ENCODE assay signal across 24 cellular contexts in the genomic region with DNA sequence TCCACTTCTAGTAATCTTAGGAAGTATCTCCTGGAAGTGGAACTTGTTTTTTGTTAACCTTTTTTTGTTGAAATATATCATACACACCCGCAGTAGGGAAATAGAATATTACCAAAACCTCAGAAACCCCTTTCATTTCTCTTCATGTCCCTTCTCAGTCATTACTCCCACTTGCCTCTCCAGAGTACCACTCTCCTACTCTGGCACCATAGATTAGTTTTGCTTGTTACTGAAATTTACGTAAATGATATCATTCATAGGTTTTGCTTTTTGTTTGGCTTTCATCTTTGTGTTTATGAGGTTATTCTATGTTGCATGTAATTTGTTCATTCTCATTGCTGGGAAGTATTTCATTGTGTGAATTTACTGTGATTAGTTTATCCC.
"Had no signal": no experiment of that assay in that cellular context is flagged by ENCODE, and none has a peak within 500 bp of the region (broad histone marks: within the 10 kb centered on the region; RNA-seq: fewer than 3 reads in every experiment).

No MANE protein-coding gene starts in this region.

- DNase-seq: activated CD4-positive, alpha-beta T cell treated with anti-CD3 and anti-CD28 coated beads for 1 hour; activated CD4-positive, alpha-beta T cell treated with anti-CD3 and anti-CD28 coated beads, Interleukin-2, amount 50 U/mL, for 1 hour; activated CD8-positive, alpha-beta T cell treated with anti-CD3 and anti-CD28 coated beads, Interleukin-2, amount 10 ng/mL, durations not matched to agents 7 days and 5 days; activated naive CD4-positive, alpha-beta T cell treated with Interleukin-2 at 50 U/mL for 16 hours; body of pancreas; effector CD4-positive, alpha-beta T cell; glutamatergic neuron; kidney glomerular epithelial cell; left lung; naive thymus-derived CD8-positive, alpha-beta T cell; retina; spleen; stimulated activated CD4-positive, alpha-beta T cell treated with anti-CD3 and anti-CD28 coated beads, Interleukin-4, amount 100 ng/mL, for 1 hour; stimulated activated naive CD4-positive, alpha-beta T cell treated with Interleukin-2 at 50 U/mL for 16 hours; substantia nigra; thyroid gland; WERI-Rb-1 had no signal

- H3K27ac Mint-ChIP-seq: activated CD8-positive, alpha-beta T cell treated with anti-CD3 and anti-CD28 coated beads, Interleukin-2, amount 10 ng/mL, durations not matched to agents 7 days and 5 days; activated T-helper 2 cell treated with anti-CD3 and anti-CD28 coated beads, Interferon-gamma antibody, Interleukin-2, Interleukin-4, amounts not matched to agents 10 μg/mL and 5 μg/mL and 100 μg/mL, durations not matched to agents 14 hours and 24 hours and 36 hours; dendritic cell treated with granulocyte-macrophage colony-stimulating factor and Interleukin-4, amounts not matched to agents 40 ng/mL and 50 ng/mL, for 4 days; mesothelial cell of epicardium; naive thymus-derived CD8-positive, alpha-beta T cell; neural progenitor cell; T-helper 2 cell treated with Interferon-gamma antibody and Interleukin-4, amounts not matched to agents 5 μg/mL and 100 μg/mL, for 36 hours had no signal

- H3K27me3 Mint-ChIP-seq: dendritic cell treated with granulocyte-macrophage colony-stimulating factor and Interleukin-4, amounts not matched to agents 40 ng/mL and 50 ng/mL, for 4 days; naive thymus-derived CD8-positive, alpha-beta T cell had no signal

- H3K27me3 ChIP-seq: body of pancreas, hepatocyte, left lung, neural progenitor cell, spleen, thyroid gland had no signal

- H3K4me3 Mint-ChIP-seq: activated CD8-positive, alpha-beta T cell treated with anti-CD3 and anti-CD28 coated beads, Interleukin-2, amount 10 ng/mL, durations not matched to agents 7 days and 5 days; dendritic cell treated with granulocyte-macrophage colony-stimulating factor and Interleukin-4, amounts not matched to agents 40 ng/mL and 50 ng/mL, for 4 days; mesothelial cell of epicardium; naive thymus-derived CD8-positive, alpha-beta T cell; neural progenitor cell; T-helper 2 cell treated with Interferon-gamma antibody and Interleukin-4, amounts not matched to agents 5 μg/mL and 100 μg/mL, for 36 hours had no signal

- H3K9me3 ChIP-seq: body of pancreas, left lung, thyroid gland had no signal

- H3K4me3 ChIP-seq: body of pancreas, hepatocyte, left lung, lung, neural progenitor cell, spleen, thyroid gland had no signal

- H3K36me3 ChIP-seq: left lung, neural progenitor cell, spleen, thyroid gland had no signal

- H3K27ac ChIP-seq: body of pancreas, hepatocyte, left lung, neural progenitor cell, spleen, thyroid gland, WERI-Rb-1 had no signal

- ATAC-seq: activated CD8-positive, alpha-beta T cell treated with anti-CD3 and anti-CD28 coated beads, Interleukin-2, amount 10 ng/mL, durations not matched to agents 7 days and 5 days; body of pancreas; left lung; naive thymus-derived CD8-positive, alpha-beta T cell had no signal

- H3K9me3 Mint-ChIP-seq: dendritic cell treated with granulocyte-macrophage colony-stimulating factor and Interleukin-4, amounts not matched to agents 40 ng/mL and 50 ng/mL, for 4 days had no signal
